ENCODE assay signal across 10 cellular contexts in genomic region chr17:38873646-38874380, GRCh38. TPM values are rescaled to one million over a fixed set of nuclear protein-coding genes. Genes with fewer than 3 reads are reported as not detected.
DNase-seq lines count a peak whose midpoint lies in the region; ATAC-seq, FAIRE-seq and TF ChIP-seq lines count a peak whose summit lies in the region.
"Had no signal": no experiment of that assay in that cellular context is flagged by ENCODE, and none has a peak within 500 bp of the region (broad histone marks: within the 10 kb centered on the region; RNA-seq: fewer than 3 reads in every experiment).

No MANE protein-coding gene starts in this region.

- no peak overlapping the region for H3K4me3 ChIP-seq in DND-41 (ENCODE audit: low read depth in 1 of 2, low read length in 2 of 2)
- no peak overlapping the region for H3K4me3 ChIP-seq in RWPE2 (ENCODE audit: severe bottlenecking)
- peak overlapping the region; percentile 99 for H3K4me3 ChIP-seq in left ventricle myocardium inferior
- peak overlapping the region in 1 of 2 donors; percentile 92 for H3K4me3 ChIP-seq in small intestine (ENCODE audit: low read depth in 1 of 2, low read length in 2 of 2)
- no peak overlapping the region for H3K4me3 ChIP-seq in adrenal gland

- H3K9me3 ChIP-seq in DND-41 (ENCODE audit: insufficient read depth, low read length, severe bottlenecking) (no peaks in the 10 kb centered on the region), RWPE2 (ENCODE audit: severe bottlenecking) (no peaks in the 10 kb centered on the region), left ventricle myocardium inferior (replicated peaks) (no peaks in the 10 kb centered on the region), small intestine (ENCODE audit: control insufficient read depth, low read depth) (no peaks in the 10 kb centered on the region), adrenal gland (replicated peaks in 1 of 3) (no peaks in the 10 kb centered on the region)

- H3K27ac ChIP-seq in DND-41 (ENCODE audit: low read length) (no peak overlapping the region), RWPE2 (ENCODE audit: poor library complexity, severe bottlenecking) (peak overlapping the region; percentile 98), left ventricle myocardium inferior (replicated peaks) (peak overlapping the region; percentile 97), small intestine (ENCODE audit: low read depth in 1 of 2, low read length in 1 of 2) (peak overlapping the region; percentile 86 to 98), adrenal gland (peak overlapping the region in 1 of 5 donors; percentile 14)
- H3K27ac ChIP-seq: VCaP had no signal

- H3K4me1 ChIP-seq in DND-41 (ENCODE audit: insufficient read depth, low read length) (peaks cover 63% of the 10 kb centered on the region), RWPE2 (ENCODE audit: insufficient read depth, poor library complexity, severe bottlenecking) (peaks cover 52% of the 10 kb centered on the region), left ventricle myocardium inferior (peaks cover 92% of the 10 kb centered on the region), small intestine (ENCODE audit: control insufficient read depth in 2 of 2, insufficient read depth in 1 of 2, low read depth in 1 of 2, low read length in 1 of 2) (peaks cover 16 to 23% of the 10 kb centered on the region in 2 donors), adrenal gland (replicated peaks in 1 of 2) (peaks cover 37 to 60% of the 10 kb centered on the region in 2 donors)

- H3K27me3 ChIP-seq in DND-41 (ENCODE audit: insufficient read depth, low read length, poor library complexity) (no peaks in the 10 kb centered on the region), RWPE2 (ENCODE audit: insufficient read depth, poor library complexity, severe bottlenecking) (no peaks in the 10 kb centered on the region), left ventricle myocardium inferior (ENCODE audit: low read depth) (no peaks in the 10 kb centered on the region), small intestine (ENCODE audit: control insufficient read depth in 2 of 2, insufficient read depth in 2 of 2, low read length in 2 of 2) (no peaks in the 10 kb centered on the region), adrenal gland (no peaks in the 10 kb centered on the region)

- WGBS in small intestine, 3 donors = 27 to 40% (median 35%) methylated on average over 8 of the region's 8 CpGs
- 43 to 53% (median 52%) methylated on average over 2 to 8 of the region's 8 CpGs for WGBS in adrenal gland, 4 donors

- H3K4me2 ChIP-seq in DND-41 (ENCODE audit: insufficient read depth, low read length) = peak overlapping the region; percentile 33

- H2AFZ ChIP-seq in DND-41 (ENCODE audit: low read depth, low read length) = no peak overlapping the region

- no peak for ATAC-seq in DND-41 (ENCODE audit: insufficient read depth, low read depth)
- ATAC-seq in RWPE2 (ENCODE audit: low read depth) = no peak
- no peak for ATAC-seq in GM19035 (IDR thresholded peaks at IDR 0.05; ENCODE audit: unreplicated experiment)
- ATAC-seq: esophagus mucosa had no signal

- no peak for TF ChIP-seq CTCF in DND-41 (IDR thresholded peaks at IDR 0.05; ENCODE audit: borderline replicate concordance, extremely low read depth, low read length, poor library complexity, severe bottlenecking)
- TF ChIP-seq CTCF in RWPE2 (IDR thresholded peaks at IDR 0.05; ENCODE audit: poor library complexity, severe bottlenecking) = no peak
- TF ChIP-seq CTCF in left ventricle myocardium inferior (IDR thresholded peaks at IDR 0.05; ENCODE audit: borderline replicate concordance) = no peak
- TF ChIP-seq CTCF in adrenal gland (IDR thresholded peaks at IDR 0.05) = no peak

- peaks cover 30% of the 10 kb centered on the region for H3K36me3 ChIP-seq in DND-41 (ENCODE audit: insufficient read depth, low read length)
- peaks cover 37% of the 10 kb centered on the region for H3K36me3 ChIP-seq in RWPE2 (ENCODE audit: low read depth)
- peaks cover 13% of the 10 kb centered on the region for H3K36me3 ChIP-seq in left ventricle myocardium inferior
- H3K36me3 ChIP-seq in small intestine (ENCODE audit: control insufficient read depth in 2 of 2, insufficient read depth in 2 of 2, low read length in 2 of 2) = peaks cover 0 to 8% of the 10 kb centered on the region in 2 donors
- peaks cover 0 to 9% of the 10 kb centered on the region in 2 donors for H3K36me3 ChIP-seq in adrenal gland (replicated peaks in 1 of 2)

- H4K20me1 ChIP-seq in DND-41 (ENCODE audit: insufficient read depth, low read length) = peaks cover 63% of the 10 kb centered on the region

- intact Hi-C loops in left ventricle myocardium inferior (cut with micrococcal nuclease) = no loop called here
- intact Hi-C loops in adrenal gland (cut with DNase I) = loop anchor here in 1 of 2 donors (10.0 kb wide), 1 partner anchor 281 kb away; the partner anchor contains the start of gene PLXDC1

- no peak overlapping the region for H3K9ac ChIP-seq in DND-41 (ENCODE audit: low read depth, low read length)

- peaks cover 85% of the 10 kb centered on the region for H3K79me2 ChIP-seq in DND-41 (ENCODE audit: insufficient read depth, low read length)

- DNase-seq in DND-41 = no peak
- DNase-seq in RWPE2 (ENCODE audit: low spot score) = no peak
- DNase-seq in left ventricle myocardium inferior = no peak
- peak; percentile 84 for DNase-seq in small intestine
- DNase-seq in HCEC 1CT = no peak
- no peak for DNase-seq in adrenal gland
- DNase-seq in ureter (ENCODE audit: low spot score) = no peak

- no peak for TF ChIP-seq POLR2A in adrenal gland (IDR thresholded peaks at IDR 0.05)

- no peak for FAIRE-seq in small intestine (lab: Jason Lieb, UNC)

RNA-seq across cellular contexts. Expression of gene LASP1, which starts 4.0 kb away (rescaled TPM):
- 29.4 TPM for total RNA-seq in left ventricle myocardium inferior
- polyA plus RNA-seq in small intestine = 100 to 1,000 TPM; 152 to 257 (median 213) TPM
- total RNA-seq in adrenal gland = 100 to 1,000 TPM in 5 of 8 donors, 10 to 100 TPM in 3; 73.4 to 123 (median 104) TPM
- 10 to 100 TPM; 36.3 to 65.1 (median 43.3) TPM for polyA plus RNA-seq in adrenal gland
- 126 TPM for total RNA-seq in ureter

RNA-seq across cellular contexts. Expression of gene RPL23, which starts 20.3 kb away (rescaled TPM):
- total RNA-seq in left ventricle myocardium inferior = 760 TPM
- polyA plus RNA-seq in small intestine = 1,000 to 10,000 TPM; 1,251 to 3,207 (median 2,524) TPM
- total RNA-seq in adrenal gland = 1,000 to 10,000 TPM in 6 of 8 donors, 100 to 1,000 TPM in 2; 927 to 1,685 (median 1,368) TPM
- 1,000 to 10,000 TPM; 2,027 to 3,246 (median 2,815) TPM for polyA plus RNA-seq in adrenal gland
- 1,659 TPM for total RNA-seq in ureter

RNA-seq across cellular contexts. Expression of gene CWC25, which starts 48.7 kb away (rescaled TPM):
- total RNA-seq in left ventricle myocardium inferior (8.7 TPM), adrenal gland (10 to 100 TPM in 7 of 8 donors, 1 to 10 TPM in 1; 4.5 to 21.8 (median 14.3) TPM), ureter (29.0 TPM)
- polyA plus RNA-seq in small intestine (10 to 100 TPM; 12.6 to 61.1 (median 45.7) TPM), adrenal gland (10 to 100 TPM; 20.7 to 47.8 (median 33.1) TPM)
